ENCODE assay signal across 9 cellular contexts in genomic region chr2:122563781-122564180, GRCh38.
"Had no signal": no experiment of that assay in that cellular context is flagged by ENCODE, and none has a peak within 500 bp of the region (broad histone marks: within the 10 kb centered on the region; RNA-seq: fewer than 3 reads in every experiment).

No MANE protein-coding gene starts in this region.

- H3K4me2 ChIP-seq: GM23338 had no signal

- H3K4me3 ChIP-seq: GM23248, GM23338, HAP-1 had no signal

- DNase-seq: GM23248, GOT3, H7, H9, HFFc6 had no signal

- H3K36me3 ChIP-seq: HAP-1 had no signal

- FAIRE-seq: H1, H54 had no signal

- H3K9me3 ChIP-seq: HAP-1 had no signal

- H3K4me1 ChIP-seq: HAP-1 had no signal

- H3K9ac ChIP-seq: GM23248 had no signal

- H2AFZ ChIP-seq: GM23248 had no signal

- H3K27ac ChIP-seq: GM23248 had no signal
